ENCODE assay signal across 10 cellular contexts in the genomic region with DNA sequence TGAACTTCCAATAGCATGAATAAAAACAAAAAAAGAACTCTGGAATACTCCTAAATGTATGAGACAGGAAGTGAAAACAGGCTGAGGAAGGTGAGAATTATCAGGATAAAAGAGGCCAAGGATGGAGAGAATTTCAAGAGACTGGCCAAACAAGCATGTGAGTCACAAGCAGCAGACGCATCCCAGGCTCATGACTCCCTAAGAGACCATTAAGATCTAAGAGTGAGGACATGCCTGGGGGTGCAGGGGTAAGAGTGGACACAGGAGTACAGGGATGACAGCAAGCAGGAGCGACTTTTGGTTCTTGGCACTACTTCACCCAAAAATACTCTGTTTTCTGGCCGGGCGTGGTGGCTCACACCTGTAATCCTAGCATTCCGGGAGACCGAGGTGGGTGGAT. TPM values are rescaled to one million over a fixed set of nuclear protein-coding genes. Genes with fewer than 3 reads are reported as not detected.
A peak's percentile ranks its signal among the peaks of the same experiment; 100 is the strongest.
DNase-seq lines count a peak whose midpoint lies in the region; ATAC-seq and TF ChIP-seq lines count a peak whose summit lies in the region.
"Had no signal": no experiment of that assay in that cellular context is flagged by ENCODE, and none has a peak within 500 bp of the region (broad histone marks: within the 10 kb centered on the region; RNA-seq: fewer than 3 reads in every experiment).

No MANE protein-coding gene starts in this region.

- intact Hi-C loops in CD4-positive, alpha-beta T cell (cut with DNase I, micrococcal nuclease): no loop called here
- intact Hi-C loops in natural killer cell (cut with micrococcal nuclease): no loop called here
- intact Hi-C loops in sciatic nerve (cut with DNase I): no loop called here

- POLR2A ChIA-PET in CD4-positive, alpha-beta T cell (lab: Charles Lee): no interaction called here

- no peak for DNase-seq in CD4-positive, alpha-beta T cell
- DNase-seq in dedifferentiated amniotic fluid mesenchymal stem cell (ENCODE audit: extremely low spot score) (peak; percentile 21), natural killer cell (no peak), sciatic nerve (ENCODE audit: low spot score) (no peak), NCI-H446 (lab: John Stamatoyannopoulos, UW) (no peak), NCI-H82 treated with DMSO at 0.1 percent for 48 hours (lab: John Stamatoyannopoulos, UW; ENCODE audit: unreplicated experiment) (no peak), ureter (ENCODE audit: low spot score) (no peak)
- DNase-seq: NCI-H1048, SW 1271 had no signal

- no peaks in the 10 kb centered on the region for H3K27me3 ChIP-seq in CD4-positive, alpha-beta T cell (ENCODE audit: control insufficient read depth, insufficient read depth, low read length)

- no peak overlapping the region for H3K4me3 Mint-ChIP-seq in CD4-positive, alpha-beta T cell
- H3K4me3 Mint-ChIP-seq in IgD-negative memory B cell (peak overlapping the region in 3 of 4 donors; percentile 15 to 90 (median 51)), natural killer cell (peak overlapping the region; percentile 65)

- H3K27ac Mint-ChIP-seq in CD4-positive, alpha-beta T cell: peak overlapping the region; percentile 79
- H3K27ac Mint-ChIP-seq in IgD-negative memory B cell (peak overlapping the region in 1 of 3 donors; percentile 25), natural killer cell (peak overlapping the region; percentile 16 to 71)

- no peaks in the 10 kb centered on the region for H3K9me3 Mint-ChIP-seq in CD4-positive, alpha-beta T cell
- H3K9me3 Mint-ChIP-seq in IgD-negative memory B cell (peaks cover 0 to 2% (median 0%) of the 10 kb centered on the region in 3 donors), natural killer cell (no peaks in the 10 kb centered on the region)

- no peaks in the 10 kb centered on the region for H3K9me3 ChIP-seq in CD4-positive, alpha-beta T cell (ENCODE audit: control insufficient read depth, low read length)

- H3K27ac ChIP-seq in CD4-positive, alpha-beta T cell (ENCODE audit: low read depth, low read length): no peak overlapping the region

- CTCF ChIA-PET in CD4-positive, alpha-beta T cell (lab: Charles Lee): no interaction called here

- TF ChIP-seq CTCF in CD4-positive, alpha-beta T cell (IDR thresholded peaks at IDR 0.05): no peak
- no peak for TF ChIP-seq CTCF in natural killer cell (IDR thresholded peaks at IDR 0.05)

- peaks cover 71% of the 10 kb centered on the region for H3K4me1 Mint-ChIP-seq in CD4-positive, alpha-beta T cell (ENCODE audit: low read depth)
- H3K4me1 Mint-ChIP-seq in IgD-negative memory B cell (peaks cover 40 to 61% (median 60%) of the 10 kb centered on the region in 3 donors), natural killer cell (peaks cover 70 to 81% of the 10 kb centered on the region in 2 donors)

- peaks cover 45% of the 10 kb centered on the region for H3K36me3 Mint-ChIP-seq in CD4-positive, alpha-beta T cell (ENCODE audit: low read depth)
- H3K36me3 Mint-ChIP-seq in IgD-negative memory B cell (peaks cover 5% of the 10 kb centered on the region), natural killer cell (no peaks in the 10 kb centered on the region)

- no peaks in the 10 kb centered on the region for H3K27me3 Mint-ChIP-seq in CD4-positive, alpha-beta T cell
- H3K27me3 Mint-ChIP-seq in IgD-negative memory B cell (no peaks in the 10 kb centered on the region), natural killer cell (ENCODE audit: low read depth in 2 of 2) (no peaks in the 10 kb centered on the region)

- no peak for ATAC-seq in CD4-positive, alpha-beta T cell (ENCODE audit: poor library complexity)
- ATAC-seq in natural killer cell (no peak), sciatic nerve (no peak)

RNA-seq across cellular contexts. Expression of gene SCAMP2, which starts 7.1 kb away (rescaled TPM):
- 10 to 100 TPM; 56.1 to 56.9 TPM for total RNA-seq in CD4-positive, alpha-beta T cell
- polyA plus RNA-seq in IgD-negative memory B cell: 157 TPM
- total RNA-seq in natural killer cell (100 to 1,000 TPM in 1 of 3 donors, 10 to 100 TPM in 2; 78.8 to 101 (median 92.8) TPM), sciatic nerve (68.2 TPM), ureter (96.3 TPM)

RNA-seq across cellular contexts. Expression of gene ULK3, which starts 23.1 kb away (rescaled TPM):
- total RNA-seq in CD4-positive, alpha-beta T cell: 10 to 100 TPM; 37.8 to 38.9 TPM
- polyA plus RNA-seq in IgD-negative memory B cell: 25.2 TPM
- 10 to 100 TPM; 54.8 to 75.1 (median 64.7) TPM for total RNA-seq in natural killer cell
- total RNA-seq in sciatic nerve: 26.5 TPM
- total RNA-seq in ureter: 54.8 TPM

RNA-seq across cellular contexts. Expression of gene MPI, which starts 23.8 kb away (rescaled TPM):
- total RNA-seq in CD4-positive, alpha-beta T cell: 10 to 100 TPM; 28.9 to 30.3 TPM
- polyA plus RNA-seq in IgD-negative memory B cell: 43.0 TPM
- total RNA-seq in natural killer cell (10 to 100 TPM; 15.7 to 20.4 (median 18.8) TPM), sciatic nerve (38.2 TPM), ureter (50.8 TPM)

RNA-seq across cellular contexts. Expression of gene CPLX3, which starts 39.7 kb away (rescaled TPM):
- under 1 TPM; 0.16 to 0.53 TPM for total RNA-seq in CD4-positive, alpha-beta T cell
- polyA plus RNA-seq in IgD-negative memory B cell: not detected
- total RNA-seq in natural killer cell (under 1 TPM in 2 of 3 donors, not detected in 1; 0.16 to 0.93 TPM), sciatic nerve (not detected), ureter (not detected)

RNA-seq across cellular contexts. Expression of gene FAM219B, which starts 40.6 kb away (rescaled TPM):
- total RNA-seq in CD4-positive, alpha-beta T cell: 10 to 100 TPM; 21.5 to 26.8 TPM
- 42.7 TPM for polyA plus RNA-seq in IgD-negative memory B cell
- total RNA-seq in natural killer cell (100 to 1,000 TPM in 1 of 3 donors, 10 to 100 TPM in 2; 63.5 to 107 (median 69.0) TPM), sciatic nerve (72.9 TPM), ureter (171 TPM)
